ENCODE assay signal across 19 cellular contexts in the genomic region with DNA sequence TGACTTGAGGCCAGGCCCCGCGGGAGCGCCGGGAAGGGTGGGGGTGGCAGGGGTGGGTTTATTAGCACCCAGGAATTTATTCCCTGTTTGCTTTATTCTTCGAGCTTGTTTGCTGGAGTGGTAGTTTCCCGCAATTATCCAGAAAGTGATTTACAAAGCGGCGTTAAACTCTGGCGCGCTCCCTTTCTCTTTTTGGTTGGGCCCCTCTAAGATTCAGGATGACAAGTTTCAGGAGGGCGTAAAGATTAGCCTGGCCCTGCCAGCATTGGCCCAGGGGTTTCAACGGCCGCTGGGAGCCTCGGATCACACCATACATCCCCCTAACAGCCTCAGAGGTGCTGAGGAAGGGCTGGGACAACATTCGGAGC. TPM values are rescaled to one million over a fixed set of nuclear protein-coding genes. Genes with fewer than 3 reads are reported as not detected.
A peak's percentile ranks its signal among the peaks of the same experiment; 100 is the strongest.
DNase-seq lines count a peak whose midpoint lies in the region; ATAC-seq and TF ChIP-seq lines count a peak whose summit lies in the region.
"Had no signal": no experiment of that assay in that cellular context is flagged by ENCODE, and none has a peak within 500 bp of the region (broad histone marks: within the 10 kb centered on the region; RNA-seq: fewer than 3 reads in every experiment).

No MANE protein-coding gene starts in this region.

- H3K27ac ChIP-seq in GM23248 (no peak overlapping the region), RWPE2 (ENCODE audit: poor library complexity, severe bottlenecking) (no peak overlapping the region), hepatocyte (no peak overlapping the region), stomach (no peak overlapping the region), tibial artery (no peak overlapping the region)
- H3K27ac ChIP-seq: brain microvascular endothelial cell, right lobe of liver, SJCRH30 had no signal

- H3K79me2 ChIP-seq in GM23248 (ENCODE audit: insufficient read depth) (no peaks in the 10 kb centered on the region), hepatocyte (no peaks in the 10 kb centered on the region)

- TF ChIP-seq CTCF in RWPE2 (IDR thresholded peaks at IDR 0.05; ENCODE audit: poor library complexity, severe bottlenecking) (no peak), hepatocyte (IDR thresholded peaks at IDR 0.05; ENCODE audit: poor library complexity) (no peak), stomach (IDR thresholded peaks at IDR 0.05) (no peak), tibial artery (IDR thresholded peaks at IDR 0.05) (no peak)

- ATAC-seq in RWPE2 (ENCODE audit: low read depth) (no peak), GM21515 (IDR thresholded peaks at IDR 0.05; ENCODE audit: unreplicated experiment) (no peak)
- ATAC-seq: CD8-positive, alpha-beta T cell had no signal

- no peak for TF ChIP-seq POLR2A in stomach (IDR thresholded peaks at IDR 0.05)

- H3K36me3 ChIP-seq in GM23248 (ENCODE audit: low read depth) (no peaks in the 10 kb centered on the region), RWPE2 (ENCODE audit: low read depth) (no peaks in the 10 kb centered on the region), hepatocyte (replicated peaks; ENCODE audit: insufficient read depth, low read depth) (no peaks in the 10 kb centered on the region), stomach (no peaks in the 10 kb centered on the region), tibial artery (no peaks in the 10 kb centered on the region)
- H3K36me3 ChIP-seq: brain microvascular endothelial cell, right lobe of liver, SJCRH30 had no signal

- H3K4me1 ChIP-seq in GM23248 (ENCODE audit: insufficient read depth) (no peaks in the 10 kb centered on the region), RWPE2 (ENCODE audit: insufficient read depth, poor library complexity, severe bottlenecking) (no peaks in the 10 kb centered on the region), hepatocyte (ENCODE audit: insufficient read depth) (peaks cover 12% of the 10 kb centered on the region), stomach (peaks cover 25 to 42% (median 34%) of the 10 kb centered on the region in 4 donors), tibial artery (peaks cover 0 to 34% (median 26%) of the 10 kb centered on the region in 4 donors)
- H3K4me1 ChIP-seq: SJCRH30 had no signal

- DNase-seq in GM23248: peak; percentile 10
- DNase-seq in RWPE2 (ENCODE audit: low spot score): no peak
- DNase-seq in hepatocyte (ENCODE audit: low spot score): no peak
- DNase-seq in stomach: no peak
- DNase-seq in NCI-H187 treated with DMSO at 0.1 percent for 48 hours (lab: John Stamatoyannopoulos, UW): no peak
- no peak for DNase-seq in tibial artery
- DNase-seq: activated CD4-positive, alpha-beta memory T cell treated with anti-CD3 and anti-CD28 coated beads, Interleukin-2, amount 10 ng/mL, durations not matched to agents 7 days and 5 days; activated gamma-delta T cell; activated T-cell treated with anti-CD3 and anti-CD28 coated beads for 4 hours; brain microvascular endothelial cell; CD8-positive, alpha-beta T cell; NCI-H524 treated with DMSO at 0.1 percent for 48 hours; occipital lobe; right lobe of liver; SJCRH30 had no signal

- H3K9me2 ChIP-seq in GM23248 (ENCODE audit: insufficient read depth): no peaks in the 10 kb centered on the region
- H3K9me2 ChIP-seq in hepatocyte (replicated peaks; ENCODE audit: insufficient read depth): no peaks in the 10 kb centered on the region

- H3K9ac ChIP-seq in GM23248: no peak overlapping the region

- H3K9me3 ChIP-seq in GM23248 (ENCODE audit: low read depth): no peaks in the 10 kb centered on the region
- no peaks in the 10 kb centered on the region for H3K9me3 ChIP-seq in RWPE2 (ENCODE audit: severe bottlenecking)
- H3K9me3 ChIP-seq in hepatocyte (ENCODE audit: low read depth): no peaks in the 10 kb centered on the region
- no peaks in the 10 kb centered on the region for H3K9me3 ChIP-seq in stomach
- no peaks in the 10 kb centered on the region for H3K9me3 ChIP-seq in tibial artery
- H3K9me3 ChIP-seq: right lobe of liver, SJCRH30 had no signal

- no peaks in the 10 kb centered on the region for H4K20me1 ChIP-seq in GM23248 (ENCODE audit: insufficient read depth)
- no peaks in the 10 kb centered on the region for H4K20me1 ChIP-seq in hepatocyte (ENCODE audit: insufficient read depth, poor library complexity, severe bottlenecking)

- WGBS in GM23248 (ENCODE audit: low coverage in 1 of 2, low lambda C conversion rate in 2 of 2, missing lambda C conversion rate in 2 of 2), 2 experiments: 3 to 4% methylated on average over 10 to 15 of the region's 15 CpGs
- 16% methylated on average over 13 of the region's 15 CpGs for WGBS in hepatocyte (ENCODE audit: low lambda C conversion rate, missing lambda C conversion rate)
- 2 to 7% (median 4%) methylated on average over 13 to 15 of the region's 15 CpGs for WGBS in stomach, 5 donors

- TF ChIP-seq EP300 in stomach (IDR thresholded peaks at IDR 0.05): no peak

- in situ Hi-C loops in GM23248 (cut with MboI): no loop called here

- no peak overlapping the region for H3K4me3 ChIP-seq in GM23248
- H3K4me3 ChIP-seq in RWPE2 (ENCODE audit: severe bottlenecking): peak overlapping the region; percentile 51
- no peak overlapping the region for H3K4me3 ChIP-seq in hepatocyte
- peak overlapping the region in 3 of 4 donors; percentile 31 to 68 (median 49) for H3K4me3 ChIP-seq in stomach
- peak overlapping the region in 1 of 2 donors; percentile 32 for H3K4me3 ChIP-seq in tibial artery
- H3K4me3 ChIP-seq: SJCRH30 had no signal

- intact Hi-C loops in stomach (cut with DNase I; ENCODE audit: low total_unique reads): no loop called here
- intact Hi-C loops in tibial artery (cut with DNase I; ENCODE audit: low total_unique reads): no loop called here

- no peaks in the 10 kb centered on the region for H3F3A ChIP-seq in GM23248 (ENCODE audit: insufficient read depth)

- H3K4me2 ChIP-seq in GM23248 (ENCODE audit: unreplicated experiment): no peak overlapping the region
- peak overlapping the region; percentile 99 for H3K4me2 ChIP-seq in hepatocyte

- no peak overlapping the region for H2AFZ ChIP-seq in GM23248
- no peak overlapping the region for H2AFZ ChIP-seq in hepatocyte

- H3K27me3 ChIP-seq in GM23248 (replicated peaks; ENCODE audit: insufficient read depth) (peaks cover 87% of the 10 kb centered on the region), RWPE2 (ENCODE audit: insufficient read depth, poor library complexity, severe bottlenecking) (peaks cover 11% of the 10 kb centered on the region), hepatocyte (peaks cover 88% of the 10 kb centered on the region), stomach (peaks cover 39 to 97% (median 65%) of the 10 kb centered on the region in 3 donors), tibial artery (peaks cover 0 to 85% of the 10 kb centered on the region in 2 donors)
- H3K27me3 ChIP-seq: SJCRH30 had no signal

RNA-seq across cellular contexts. Expression of gene NKX2-8, which starts 0.4 kb away (rescaled TPM):
- total RNA-seq in GM23248 (2014; rRNA removed; shearing (Covaris generic)): not detected in 2 replicates
- not detected in 2 replicates for polyA plus RNA-seq in GM23248 (2016; fragmentation: Nextera tagmentation; extraction: Ambion mirVana)
- total RNA-seq in hepatocyte: not detected in 2 replicates
- not detected in 2 replicates for polyA plus RNA-seq in hepatocyte
- not detected for total RNA-seq in stomach
- 1 to 10 TPM in 1 of 3 donors, not detected in 2; 1.4 TPM for polyA plus RNA-seq in stomach
- total RNA-seq: activated CD4-positive, alpha-beta memory T cell treated with anti-CD3 and anti-CD28 coated beads, Interleukin-2, amount 10 ng/mL, durations not matched to agents 7 days and 5 days; CD8-positive, alpha-beta T cell; occipital lobe; OCI-LY7; right lobe of liver; SJCRH30; T-helper 2 cell treated with Interferon-gamma antibody and Interleukin-4, amounts not matched to agents 100 ng/mL and 5 ng/mL, for 36 hours; temporal lobe had no signal

Comparison
In these comparisons a context has a peak if more than half of its experiments do, and no peak if none do; other contexts are left out.
1. H3K4me3 ChIP-seq: peak in RWPE2 (single experiment) and stomach (3 of 4); none in GM23248 (single experiment) and hepatocyte (single experiment).